20 cellular contexts compared by ENCODE assay signal in genomic region chr5:80852331-80853245, GRCh38.
DNase-seq lines count a peak whose midpoint lies in the region; ATAC-seq, FAIRE-seq and TF ChIP-seq lines count a peak whose summit lies in the region.
"Had no signal": no experiment of that assay in that cellular context is flagged by ENCODE, and none has a peak within 500 bp of the region (broad histone marks: within the 10 kb centered on the region; RNA-seq: fewer than 3 reads in every experiment).

No MANE protein-coding gene starts in this region.

- peaks cover 30% of the 10 kb centered on the region for H3K9me3 Mint-ChIP-seq in activated naive CD8-positive, alpha-beta T cell treated with anti-CD3 and anti-CD28 coated beads, Interleukin-2, amount 50 U/mL, for 24 hours

- H3K27me3 Mint-ChIP-seq in activated naive CD8-positive, alpha-beta T cell treated with anti-CD3 and anti-CD28 coated beads, Interleukin-2, amount 50 U/mL, for 24 hours: no peaks in the 10 kb centered on the region
- H3K27me3 Mint-ChIP-seq: CD4-positive, alpha-beta memory T cell had no signal

- intact Hi-C loops in psoas muscle (cut with DNase I) (no loop called here), heart right ventricle (cut with DNase I) (no loop called here)

- H3K4me1 ChIP-seq in psoas muscle (no peaks in the 10 kb centered on the region), heart right ventricle (no peaks in the 10 kb centered on the region), Peyer's patch (no peaks in the 10 kb centered on the region)
- H3K4me1 ChIP-seq: A549, BLaER1 had no signal

- H3K27ac ChIP-seq in psoas muscle: no peak overlapping the region
- H3K27ac ChIP-seq in heart right ventricle: no peak overlapping the region
- no peak overlapping the region for H3K27ac ChIP-seq in Peyer's patch
- H3K27ac ChIP-seq: A549, BLaER1, PC-9 had no signal

- no peak for ATAC-seq in activated naive CD8-positive, alpha-beta T cell treated with anti-CD3 and anti-CD28 coated beads, Interleukin-2, amount 50 U/mL, for 24 hours
- ATAC-seq in psoas muscle (no peak), heart right ventricle (no peak), GM21423 (IDR thresholded peaks at IDR 0.05; ENCODE audit: unreplicated experiment) (no peak)
- ATAC-seq: A549 had no signal

- H3K27ac Mint-ChIP-seq in activated naive CD8-positive, alpha-beta T cell treated with anti-CD3 and anti-CD28 coated beads, Interleukin-2, amount 50 U/mL, for 24 hours: peak overlapping the region; percentile 22
- H3K27ac Mint-ChIP-seq: H9 had no signal

- H3K4me3 Mint-ChIP-seq in activated naive CD8-positive, alpha-beta T cell treated with anti-CD3 and anti-CD28 coated beads, Interleukin-2, amount 50 U/mL, for 24 hours: no peak overlapping the region
- H3K4me3 Mint-ChIP-seq: CD4-positive, alpha-beta memory T cell; H9 had no signal

- FAIRE-seq in GM12891 (lab: Jason Lieb, UNC): no peak
- FAIRE-seq: A549 had no signal

- H3K36me3 Mint-ChIP-seq in activated naive CD8-positive, alpha-beta T cell treated with anti-CD3 and anti-CD28 coated beads, Interleukin-2, amount 50 U/mL, for 24 hours (ENCODE audit: low read depth): peaks cover 60% of the 10 kb centered on the region

- TF ChIP-seq POLR2A in GM12891 (IDR thresholded peaks at IDR 0.05; ENCODE audit: low read depth, low read length) (no peak), Peyer's patch (IDR thresholded peaks at IDR 0.05) (no peak)

- WGBS in psoas muscle, 3 donors: 92 to 97% (median 95%) methylated on average over 3 of the region's 3 CpGs
- WGBS in heart right ventricle, 2 donors: 94 to 97% methylated on average over 3 of the region's 3 CpGs

- peaks cover 8% of the 10 kb centered on the region for H3K9me3 ChIP-seq in psoas muscle
- peaks cover 0 to 37% (median 11%) of the 10 kb centered on the region in 11 donors for H3K9me3 ChIP-seq in heart right ventricle
- H3K9me3 ChIP-seq in Peyer's patch: peaks cover 0 to 21% (median 4%) of the 10 kb centered on the region in 4 donors

- peak; percentile 14 for DNase-seq in AG10803 (ENCODE audit: low read depth)
- DNase-seq in GM12891 (ENCODE audit: insufficient read length, low spot score): no peak
- DNase-seq in activated naive CD8-positive, alpha-beta T cell treated with anti-CD3 and anti-CD28 coated beads, Interleukin-2, amount 50 U/mL, for 24 hours: no peak
- peak; percentile 1 for DNase-seq in epithelial cell of esophagus (ENCODE audit: low read depth)
- DNase-seq in psoas muscle: no peak
- DNase-seq in heart right ventricle: no peak
- DNase-seq in Peyer's patch: no peak
- DNase-seq: H9, IMR-90, MG63, NCI-H1048, NCI-H1436, NCI-H1930, NCI-H226, NCI-H524, PC-9 had no signal

- peaks cover 14% of the 10 kb centered on the region for H3K4me1 Mint-ChIP-seq in activated naive CD8-positive, alpha-beta T cell treated with anti-CD3 and anti-CD28 coated beads, Interleukin-2, amount 50 U/mL, for 24 hours

- H3K4me3 ChIP-seq in AG10803 (ENCODE audit: low read length) (no peak overlapping the region), epithelial cell of esophagus (ENCODE audit: low read length) (no peak overlapping the region), psoas muscle (no peak overlapping the region), heart right ventricle (no peak overlapping the region), Peyer's patch (no peak overlapping the region)
- H3K4me3 ChIP-seq: A549, BLaER1, MG63, PC-9 had no signal

- H3K36me3 ChIP-seq in psoas muscle (ENCODE audit: insufficient read depth in 1 of 2, low read depth in 1 of 2) (peaks cover 0 to 23% of the 10 kb centered on the region in 2 donors), heart right ventricle (peaks cover 0 to 65% (median 11%) of the 10 kb centered on the region in 9 donors), Peyer's patch (peaks cover 0 to 40% (median 0%) of the 10 kb centered on the region in 3 donors)

- H3K27me3 ChIP-seq in psoas muscle (ENCODE audit: insufficient read depth in 3 of 3, low read length in 2 of 3) (no peaks in the 10 kb centered on the region), heart right ventricle (no peaks in the 10 kb centered on the region), Peyer's patch (no peaks in the 10 kb centered on the region)
- H3K27me3 ChIP-seq: BLaER1, MG63 had no signal

- TF ChIP-seq CTCF in AG10803 (conservative IDR thresholded peaks at IDR 0.05; ENCODE audit: low read length): no peak
- no peak for TF ChIP-seq CTCF in epithelial cell of esophagus (IDR thresholded peaks at IDR 0.05; ENCODE audit: insufficient read depth, low read depth, low read length, missing control alignments)
- TF ChIP-seq CTCF in psoas muscle (IDR thresholded peaks at IDR 0.05): no peak
- TF ChIP-seq CTCF in heart right ventricle (IDR thresholded peaks at IDR 0.05): no peak
- TF ChIP-seq CTCF in Peyer's patch (IDR thresholded peaks at IDR 0.05): no peak

TF ChIP-seq in GM12891, 5 proteins besides CTCF, POLR2A, EP300 and RAD21:
- TF ChIP-seq SPI1 (IDR thresholded peaks at IDR 0.05; ENCODE audit: low read depth, low read length) (peak; percentile 49), TAF1 (IDR thresholded peaks at IDR 0.05; ENCODE audit: low read depth, low read length) (no peak)

Comparison
In these comparisons a context has a peak if more than half of its experiments do, and no peak if none do; other contexts are left out.
1. DNase-seq: peak in AG10803 (single experiment) and epithelial cell of esophagus (single experiment); none in GM12891 (single experiment), activated naive CD8-positive, alpha-beta T cell treated with anti-CD3 and anti-CD28 coated beads, Interleukin-2, amount 50 U/mL, for 24 hours (single experiment), psoas muscle (0 of 2), heart right ventricle (0 of 2) and Peyer's patch (0 of 3).